Comparison of ENCODE assay signal across 8 cellular contexts in genomic region chr2:101253713-101254085, GRCh38. TPM values are rescaled to one million over a fixed set of nuclear protein-coding genes. Genes with fewer than 3 reads are reported as not detected.
DNase-seq lines count a peak whose midpoint lies in the region; ATAC-seq, FAIRE-seq and TF ChIP-seq lines count a peak whose summit lies in the region.

No MANE protein-coding gene starts in this region.

- H3K4me2 ChIP-seq in astrocyte (ENCODE audit: low read length): peak overlapping the region; percentile 95

- intact Hi-C loops in activated naive CD4-positive, alpha-beta T cell treated with anti-CD3 and anti-CD28 coated beads for 36 hours (cut with micrococcal nuclease): loop anchor here (2.0 to 5.0 kb wide), 2 partner anchors 574 to 745 kb away; no protein-coding TSS in a partner anchor
- intact Hi-C loops in right lobe of liver (cut with DNase I): no loop called here

- H3K9me3 Mint-ChIP-seq in activated naive CD4-positive, alpha-beta T cell treated with anti-CD3 and anti-CD28 coated beads for 36 hours: no peaks in the 10 kb centered on the region
- H3K9me3 Mint-ChIP-seq in astrocyte (ENCODE audit: unreplicated experiment): no peaks in the 10 kb centered on the region
- no peaks in the 10 kb centered on the region for H3K9me3 Mint-ChIP-seq in type B pancreatic cell

- H3K4me1 ChIP-seq in astrocyte (ENCODE audit: insufficient read depth, low read length) (peaks cover 15% of the 10 kb centered on the region), right lobe of liver (peaks cover 0 to 21% (median 4%) of the 10 kb centered on the region in 4 donors)

- no peaks in the 10 kb centered on the region for H3K27me3 Mint-ChIP-seq in activated naive CD4-positive, alpha-beta T cell treated with anti-CD3 and anti-CD28 coated beads for 36 hours (ENCODE audit: low read depth)
- no peaks in the 10 kb centered on the region for H3K27me3 Mint-ChIP-seq in astrocyte (ENCODE audit: low read depth, unreplicated experiment)
- H3K27me3 Mint-ChIP-seq in type B pancreatic cell: no peaks in the 10 kb centered on the region

- H2AFZ ChIP-seq in astrocyte (ENCODE audit: low read depth, low read length): peak overlapping the region; percentile 2

- H3K36me3 ChIP-seq in astrocyte (ENCODE audit: insufficient read depth, low read length) (no peaks in the 10 kb centered on the region), right lobe of liver (no peaks in the 10 kb centered on the region)

- peaks cover 44% of the 10 kb centered on the region for H3K4me1 Mint-ChIP-seq in activated naive CD4-positive, alpha-beta T cell treated with anti-CD3 and anti-CD28 coated beads for 36 hours (ENCODE audit: low read depth)
- H3K4me1 Mint-ChIP-seq in astrocyte (ENCODE audit: low read depth, unreplicated experiment): peaks cover 17% of the 10 kb centered on the region
- H3K4me1 Mint-ChIP-seq in type B pancreatic cell (ENCODE audit: unreplicated experiment): peaks cover 38% of the 10 kb centered on the region

- TF ChIP-seq CTCF in astrocyte (IDR thresholded peaks at IDR 0.05; ENCODE audit: insufficient read depth, low read depth, low read length): no peak
- no peak for TF ChIP-seq CTCF in right lobe of liver (IDR thresholded peaks at IDR 0.05)
- no peak for TF ChIP-seq CTCF in type B pancreatic cell (conservative IDR thresholded peaks at IDR 0.05)

- 5% methylated on average over 11 of the region's 11 CpGs for WGBS in right lobe of liver (ENCODE audit: insufficient coverage, low coverage, low lambda C conversion rate, missing lambda C conversion rate)

- peak overlapping the region; percentile 76 for H3K4me3 ChIP-seq in astrocyte (ENCODE audit: insufficient read depth, low read depth, low read length)
- H3K4me3 ChIP-seq in right lobe of liver: peak overlapping the region; percentile 95 to 100 (median 100)

- CTCF ChIA-PET in activated naive CD4-positive, alpha-beta T cell treated with anti-CD3 and anti-CD28 coated beads for 36 hours (lab: Charles Lee): interaction anchor here (0.6 to 3.9 kb wide), 4 partner anchors 17 to 87 kb away, joined by 3 to 18 read pairs (median 4); no protein-coding TSS in a partner anchor

- DNase-seq in activated naive CD4-positive, alpha-beta T cell treated with anti-CD3 and anti-CD28 coated beads for 36 hours: no peak
- no peak for DNase-seq in activated naive CD4-positive, alpha-beta T cell treated with anti-CD3 and anti-CD28 coated beads, Interleukin-2, amount 50 U/mL, for 16 hours
- DNase-seq in astrocyte (ENCODE audit: low read depth) (no peak), right lobe of liver (no peak), type B pancreatic cell (ENCODE audit: extremely low spot score, unreplicated experiment) (no peak), SIG-M5 treated with dmso at 0.1 percent for 504 hours (lab: John Stamatoyannopoulos, UW; ENCODE audit: unreplicated experiment) (no peak)

- H3K9me3 ChIP-seq in astrocyte (ENCODE audit: insufficient read depth, low read depth, low read length) (no peaks in the 10 kb centered on the region), right lobe of liver (no peaks in the 10 kb centered on the region)

- H4K20me1 ChIP-seq in astrocyte (ENCODE audit: insufficient read depth, low read length): peaks cover 29% of the 10 kb centered on the region

- peaks cover 18% of the 10 kb centered on the region for H3K36me3 Mint-ChIP-seq in activated naive CD4-positive, alpha-beta T cell treated with anti-CD3 and anti-CD28 coated beads for 36 hours (ENCODE audit: low read depth)
- no peaks in the 10 kb centered on the region for H3K36me3 Mint-ChIP-seq in astrocyte (ENCODE audit: low read depth, unreplicated experiment)
- peaks cover 17% of the 10 kb centered on the region for H3K36me3 Mint-ChIP-seq in type B pancreatic cell

- H3K79me2 ChIP-seq in astrocyte (ENCODE audit: insufficient read depth, low read length): peaks cover 41% of the 10 kb centered on the region

- no peak for TF ChIP-seq POLR2A in right lobe of liver (IDR thresholded peaks at IDR 0.05)

- H3K27ac ChIP-seq in astrocyte (ENCODE audit: low read depth, low read length): peak overlapping the region; percentile 79
- peak overlapping the region in 2 of 3 donors; percentile 93 to 94 for H3K27ac ChIP-seq in right lobe of liver

- no peak for ATAC-seq in right lobe of liver
- ATAC-seq in HG03097 (IDR thresholded peaks at IDR 0.05; ENCODE audit: low FRiP score, unreplicated experiment): no peak
- ATAC-seq in GM21390 (IDR thresholded peaks at IDR 0.05; ENCODE audit: unreplicated experiment): no peak

- no peaks in the 10 kb centered on the region for H3K27me3 ChIP-seq in astrocyte (ENCODE audit: insufficient read depth, low read length)
- H3K27me3 ChIP-seq in right lobe of liver: no peaks in the 10 kb centered on the region

- H3K9ac ChIP-seq in astrocyte (ENCODE audit: low read length): peak overlapping the region; percentile 88

- FAIRE-seq in astrocyte (lab: Jason Lieb, UNC): no peak

- H3K4me3 Mint-ChIP-seq in activated naive CD4-positive, alpha-beta T cell treated with anti-CD3 and anti-CD28 coated beads for 36 hours: peak overlapping the region; percentile 98
- H3K4me3 Mint-ChIP-seq in astrocyte (ENCODE audit: unreplicated experiment) (peak overlapping the region; percentile 96), type B pancreatic cell (peak overlapping the region; percentile 96)

- H3K27ac Mint-ChIP-seq in activated naive CD4-positive, alpha-beta T cell treated with anti-CD3 and anti-CD28 coated beads for 36 hours: peak overlapping the region; percentile 93
- H3K27ac Mint-ChIP-seq in astrocyte (ENCODE audit: unreplicated experiment) (peak overlapping the region; percentile 90), type B pancreatic cell (peak overlapping the region; percentile 92)

RNA-seq across cellular contexts. Expression of gene CNOT11, which starts 1.0 kb away (rescaled TPM):
- total RNA-seq in activated naive CD4-positive, alpha-beta T cell treated with anti-CD3 and anti-CD28 coated beads for 36 hours: 10 to 100 TPM; 38.3 to 40.3 TPM
- 36.7 and 37.0 TPM in 2 replicates for total RNA-seq in astrocyte
- total RNA-seq in right lobe of liver: 10 to 100 TPM; 17.0 to 28.5 (median 21.5) TPM
- total RNA-seq in type B pancreatic cell (ENCODE audit: low replicate concordance): 64.5 and 69.6 TPM in 2 replicates

RNA-seq across cellular contexts. Expression of gene RNF149, which starts 54.8 kb away (rescaled TPM):
- total RNA-seq in activated naive CD4-positive, alpha-beta T cell treated with anti-CD3 and anti-CD28 coated beads for 36 hours: 10 to 100 TPM; 25.0 to 27.1 TPM
- total RNA-seq in astrocyte (36.4 and 37.7 TPM in 2 replicates), right lobe of liver (10 to 100 TPM; 20.3 to 45.4 (median 32.2) TPM), type B pancreatic cell (ENCODE audit: low replicate concordance) (47.0 and 57.3 TPM in 2 replicates)
